Comparison of ENCODE assay signal across 36 cellular contexts in genomic region chr5:90384389-90384788, GRCh38.
"Had no signal": no experiment of that assay in that cellular context is flagged by ENCODE, and none has a peak within 500 bp of the region (broad histone marks: within the 10 kb centered on the region; RNA-seq: fewer than 3 reads in every experiment).

No MANE protein-coding gene starts in this region.

- H3K9me3 ChIP-seq: MG63 had no signal

- H3K36me3 ChIP-seq: MG63 had no signal

- H3K27me3 ChIP-seq: MG63 had no signal

- DNase-seq: Karpas-422, Kasumi-1, MG63, MM.1S, MV-4-11, NCI-H1048, NCI-H1092, NCI-H1092 treated with DMSO at 0.1 percent for 48 hours, NCI-H1105, NCI-H1105 treated with DMSO at 0.1 percent for 48 hours, NCI-H1417, NCI-H1417 treated with DMSO at 0.1 percent for 48 hours, NCI-H1436, NCI-H1436 treated with DMSO at 0.1 percent for 48 hours, NCI-H146, NCI-H1694, NCI-H1694 treated with DMSO at 0.1 percent for 48 hours, NCI-H187, NCI-H187 treated with DMSO at 0.1 percent for 48 hours, NCI-H1930, NCI-H2029, NCI-H2029 treated with DMSO at 0.1 percent for 48 hours, NCI-H2081, NCI-H2081 treated with DMSO at 0.1 percent for 48 hours, NCI-H2107, NCI-H2171, NCI-H2171 treated with DMSO at 0.1 percent for 48 hours, NCI-H2227 treated with DMSO at 0.1 percent for 48 hours, NCI-H226, NCI-H345, NCI-H446, NCI-H446 treated with DMSO at 0.1 percent for 48 hours, NCI-H510A, NCI-H510A treated with DMSO at 0.1 percent for 48 hours, NCI-H524, NCI-H524 treated with DMSO at 0.1 percent for 48 hours had no signal

- H3K4me3 ChIP-seq: MG63 had no signal
